11 cellular contexts compared by ENCODE assay signal in genomic region chr2:74864728-74865722, GRCh38.
DNase-seq lines count a peak whose midpoint lies in the region; ATAC-seq and TF ChIP-seq lines count a peak whose summit lies in the region.
"Had no signal": no experiment of that assay in that cellular context is flagged by ENCODE, and none has a peak within 500 bp of the region (broad histone marks: within the 10 kb centered on the region; RNA-seq: fewer than 3 reads in every experiment).

No MANE protein-coding gene starts in this region.

- no peak overlapping the region for H3K4me3 Mint-ChIP-seq in activated naive CD8-positive, alpha-beta T cell treated with anti-CD3 and anti-CD28 coated beads, Interleukin-2, amount 50 U/mL, for 24 hours
- H3K4me3 Mint-ChIP-seq: activated CD4-positive, alpha-beta memory T cell treated with anti-CD3 and anti-CD28 coated beads, Interleukin-2, amount 10 ng/mL, durations not matched to agents 7 days and 5 days; brain had no signal

- peak; percentile 54 for DNase-seq in CD1c-positive myeloid dendritic cell (ENCODE audit: extremely low spot score)
- peak; percentile 33 for DNase-seq in KBM-7
- DNase-seq in cardiac fibroblast (ENCODE audit: low read depth in 2 of 2), result peak; percentile 47 to 61
- DNase-seq in NCI-H69 (lab: John Stamatoyannopoulos, UW), result no peak
- no peak for DNase-seq in activated naive CD8-positive, alpha-beta T cell treated with anti-CD3 and anti-CD28 coated beads, Interleukin-2, amount 50 U/mL, for 24 hours
- DNase-seq in NCI-H2227 treated with DMSO at 0.1 percent for 48 hours (lab: John Stamatoyannopoulos, UW), result no peak
- DNase-seq in T1000 (lab: John Stamatoyannopoulos, UW), result no peak
- DNase-seq: activated CD4-positive, alpha-beta memory T cell treated with anti-CD3 and anti-CD28 coated beads, Interleukin-2, amount 10 ng/mL, durations not matched to agents 7 days and 5 days had no signal

- no peaks in the 10 kb centered on the region for H3K9me3 ChIP-seq in neutrophil
- H3K9me3 ChIP-seq: prostate gland had no signal

- no peak for TF ChIP-seq CTCF in cardiac fibroblast (IDR thresholded peaks at IDR 0.05; ENCODE audit: low read depth, low read length)
- TF ChIP-seq CTCF in neutrophil (IDR thresholded peaks at IDR 0.05), result no peak

- H3K4me1 ChIP-seq in neutrophil (ENCODE audit: control insufficient read depth in 1 of 2, insufficient read depth in 1 of 2, low read depth in 1 of 2, low read length in 1 of 2), result peaks cover 61 to 77% of the 10 kb centered on the region in 2 experiments
- H3K4me1 ChIP-seq: prostate gland had no signal

- in situ Hi-C loops in KBM-7 (cut with MboI; ENCODE audit: low pct_unique_long_range_greater_than_20kb, low sequenced_read_pairs), result no loop called here

- H3K4me3 ChIP-seq in cardiac fibroblast (replicated peaks in 1 of 2; ENCODE audit: low read depth in 2 of 2, low read length in 2 of 2) (no peak overlapping the region), neutrophil (ENCODE audit: low read depth in 1 of 2, low read length in 1 of 2) (no peak overlapping the region)
- H3K4me3 ChIP-seq: prostate gland had no signal

- peak overlapping the region; percentile 62 for H3K27ac ChIP-seq in neutrophil
- H3K27ac ChIP-seq: prostate gland had no signal

- H3K4me1 Mint-ChIP-seq in activated naive CD8-positive, alpha-beta T cell treated with anti-CD3 and anti-CD28 coated beads, Interleukin-2, amount 50 U/mL, for 24 hours, result peaks cover 6% of the 10 kb centered on the region

- H3K36me3 Mint-ChIP-seq in activated naive CD8-positive, alpha-beta T cell treated with anti-CD3 and anti-CD28 coated beads, Interleukin-2, amount 50 U/mL, for 24 hours (ENCODE audit: low read depth), result peaks cover 44% of the 10 kb centered on the region

- no peaks in the 10 kb centered on the region for H3K27me3 Mint-ChIP-seq in activated naive CD8-positive, alpha-beta T cell treated with anti-CD3 and anti-CD28 coated beads, Interleukin-2, amount 50 U/mL, for 24 hours
- H3K27me3 Mint-ChIP-seq: activated CD4-positive, alpha-beta memory T cell treated with anti-CD3 and anti-CD28 coated beads, Interleukin-2, amount 10 ng/mL, durations not matched to agents 7 days and 5 days; brain had no signal

- no peaks in the 10 kb centered on the region for H3K9me3 Mint-ChIP-seq in activated naive CD8-positive, alpha-beta T cell treated with anti-CD3 and anti-CD28 coated beads, Interleukin-2, amount 50 U/mL, for 24 hours
- H3K9me3 Mint-ChIP-seq: activated CD4-positive, alpha-beta memory T cell treated with anti-CD3 and anti-CD28 coated beads, Interleukin-2, amount 10 ng/mL, durations not matched to agents 7 days and 5 days; brain had no signal

- H3K36me3 ChIP-seq in neutrophil, result peaks cover 24% of the 10 kb centered on the region
- H3K36me3 ChIP-seq: prostate gland had no signal

- no peaks in the 10 kb centered on the region for H3K27me3 ChIP-seq in neutrophil

- no peak for ATAC-seq in activated naive CD8-positive, alpha-beta T cell treated with anti-CD3 and anti-CD28 coated beads, Interleukin-2, amount 50 U/mL, for 24 hours

- H3K27ac Mint-ChIP-seq in activated naive CD8-positive, alpha-beta T cell treated with anti-CD3 and anti-CD28 coated beads, Interleukin-2, amount 50 U/mL, for 24 hours, result no peak overlapping the region
- H3K27ac Mint-ChIP-seq: activated CD4-positive, alpha-beta memory T cell treated with anti-CD3 and anti-CD28 coated beads, Interleukin-2, amount 10 ng/mL, durations not matched to agents 7 days and 5 days had no signal

Comparison
In these comparisons a context has a peak if more than half of its experiments do, and no peak if none do; other contexts are left out.
1. DNase-seq: peak in CD1c-positive myeloid dendritic cell (single experiment), KBM-7 (single experiment) and cardiac fibroblast (2 of 2); none in NCI-H69 (single experiment), activated naive CD8-positive, alpha-beta T cell treated with anti-CD3 and anti-CD28 coated beads, Interleukin-2, amount 50 U/mL, for 24 hours (single experiment), NCI-H2227 treated with DMSO at 0.1 percent for 48 hours (single experiment) and T1000 (single experiment).